ENCODE assay signal across 8 cellular contexts in the genomic region with DNA sequence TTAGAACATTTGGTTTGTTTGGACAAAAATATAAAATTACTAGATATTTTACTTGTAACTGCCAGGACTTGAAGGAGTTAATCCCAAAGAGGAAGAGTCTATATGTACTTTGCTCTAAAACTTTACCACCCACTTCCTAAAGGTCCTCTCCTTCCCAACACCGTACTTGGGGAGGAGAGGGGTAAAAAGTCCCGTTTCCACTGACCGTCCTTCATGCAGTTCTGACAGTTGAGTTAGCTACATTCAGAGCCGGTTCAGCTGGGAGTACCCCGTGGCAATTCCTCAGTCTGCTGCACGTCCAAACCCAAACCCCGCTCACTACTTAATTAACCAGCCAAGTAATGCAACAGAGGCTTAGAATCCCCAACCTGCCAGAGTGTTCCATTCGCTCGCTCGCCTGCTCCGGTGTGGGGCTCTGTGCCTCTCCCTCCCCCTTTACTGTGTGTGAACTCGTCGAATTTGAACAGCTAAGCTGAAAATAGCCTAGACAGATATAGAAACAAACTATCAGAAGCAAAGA.
DNase-seq lines count a peak whose midpoint lies in the region; ATAC-seq and TF ChIP-seq lines count a peak whose summit lies in the region.

No MANE protein-coding gene starts in this region.

- peak overlapping the region; percentile 16 to 84 (median 51); a peak in 18 of 22 replicates for H3K27ac ChIP-seq in BLaER1 treated with 17β-estradiol and CSF1 and Interleukin-3, amounts not matched to agents 10 nM and 100 nM
- peak overlapping the region; percentile 77 for H3K27ac ChIP-seq in duodenal mucosa (ENCODE audit: low read depth, low read length)

- peak overlapping the region; percentile 62 to 86 (median 78); a peak in 21 of 22 replicates for H3K9ac ChIP-seq in BLaER1 treated with 17β-estradiol and CSF1 and Interleukin-3, amounts not matched to agents 10 nM and 100 nM
- H3K9ac ChIP-seq in duodenal mucosa (ENCODE audit: low read depth in 1 of 2, low read length in 2 of 2) = peak overlapping the region; percentile 71 to 86

- peak overlapping the region; percentile 84 to 99 (median 90) for H3K4me2 ChIP-seq in BLaER1 treated with 17β-estradiol and CSF1 and Interleukin-3, amounts not matched to agents 10 nM and 100 nM

- no peak for TF ChIP-seq POLR2A in lower leg skin (IDR thresholded peaks at IDR 0.05)

- intact Hi-C loops in lower leg skin (cut with DNase I; ENCODE audit: low total_unique reads) = loop anchor here (10.0 kb wide), 1 partner anchor 521 kb away; a partner anchor contains a TSS

- H3K36me3 ChIP-seq in BLaER1 treated with 17β-estradiol and CSF1 and Interleukin-3, amounts not matched to agents 10 nM and 100 nM = no peaks in the 10 kb centered on the region
- H3K36me3 ChIP-seq in duodenal mucosa (ENCODE audit: control insufficient read depth in 1 of 2, insufficient read depth in 2 of 2, low read length in 2 of 2) = no peaks in the 10 kb centered on the region

- peaks cover 86 to 100% (median 96%) of the 10 kb centered on the region in 11 experiments for H3K27me3 ChIP-seq in BLaER1 treated with 17β-estradiol and CSF1 and Interleukin-3, amounts not matched to agents 10 nM and 100 nM
- no peaks in the 10 kb centered on the region for H3K27me3 ChIP-seq in duodenal mucosa (ENCODE audit: control insufficient read depth in 1 of 2, insufficient read depth in 2 of 2, low read length in 2 of 2)

- H3K9me3 ChIP-seq in BLaER1 treated with 17β-estradiol and CSF1 and Interleukin-3, amounts not matched to agents 10 nM and 100 nM (replicated peaks in 1 of 11) = no peaks in the 10 kb centered on the region
- no peaks in the 10 kb centered on the region for H3K9me3 ChIP-seq in duodenal mucosa (ENCODE audit: control insufficient read depth in 1 of 2, low read length in 2 of 2)

- peaks cover 63 to 100% (median 97%) of the 10 kb centered on the region in 11 experiments; a peak in 20 of 22 replicates for H4K20me1 ChIP-seq in BLaER1 treated with 17β-estradiol and CSF1 and Interleukin-3, amounts not matched to agents 10 nM and 100 nM

- peaks cover 37 to 60% (median 49%) of the 10 kb centered on the region in 10 experiments for H3K4me1 ChIP-seq in BLaER1 treated with 17β-estradiol and CSF1 and Interleukin-3, amounts not matched to agents 10 nM and 100 nM
- H3K4me1 ChIP-seq in duodenal mucosa (ENCODE audit: control insufficient read depth in 1 of 2, insufficient read depth in 2 of 2, low read length in 2 of 2) = peaks cover 29 to 48% of the 10 kb centered on the region in 2 donors

- DNase-seq in activated CD4-positive, CD25-positive, alpha-beta regulatory T cell (lab: John Stamatoyannopoulos, UW) = peak; percentile 9 to 37 (median 14)
- no peak for DNase-seq in lower leg skin (ENCODE audit: low spot score in 2 of 2)
- DNase-seq in stimulated activated CD8-positive, alpha-beta memory T cell treated with anti-CD3 and anti-CD28 coated beads, Interleukin-15, amount 100 ng/mL, for 48 hours (ENCODE audit: low read depth in 2 of 2) = peak; percentile 30 to 42

- WGBS in lower leg skin, 2 donors = 3 to 4% methylated on average over 13 of the region's 13 CpGs

- no peak for TF ChIP-seq CTCF in lower leg skin (IDR thresholded peaks at IDR 0.05)

- H3K4me3 ChIP-seq in BLaER1 treated with 17β-estradiol and CSF1 and Interleukin-3, amounts not matched to agents 10 nM and 100 nM = peak overlapping the region; percentile 60 to 76 (median 67)
- H3K4me3 ChIP-seq in duodenal mucosa (ENCODE audit: low read depth in 1 of 2, low read length in 2 of 2) (peak overlapping the region; percentile 77 to 93), lower leg skin (ENCODE audit: low read depth, poor library complexity, severe bottlenecking) (peak overlapping the region; percentile 56)

- ATAC-seq in HG02981 (IDR thresholded peaks at IDR 0.05; ENCODE audit: unreplicated experiment) = peak; percentile 35
- ATAC-seq in HG03135 (IDR thresholded peaks at IDR 0.05; ENCODE audit: unreplicated experiment) = no peak
- ATAC-seq in HG02678 (IDR thresholded peaks at IDR 0.05; ENCODE audit: unreplicated experiment) = no peak

Comparison
In these comparisons a context has a peak if more than half of its experiments do, and no peak if none do; other contexts are left out.
1. DNase-seq: peak in activated CD4-positive, CD25-positive, alpha-beta regulatory T cell (4 of 4) and stimulated activated CD8-positive, alpha-beta memory T cell treated with anti-CD3 and anti-CD28 coated beads, Interleukin-15, amount 100 ng/mL, for 48 hours (2 of 2); none in lower leg skin (0 of 2).
2. Peak in every context shown above with its lines, with median percentiles within 50 percentile points of each other: H3K4me3 ChIP-seq.